In the genomic region with DNA sequence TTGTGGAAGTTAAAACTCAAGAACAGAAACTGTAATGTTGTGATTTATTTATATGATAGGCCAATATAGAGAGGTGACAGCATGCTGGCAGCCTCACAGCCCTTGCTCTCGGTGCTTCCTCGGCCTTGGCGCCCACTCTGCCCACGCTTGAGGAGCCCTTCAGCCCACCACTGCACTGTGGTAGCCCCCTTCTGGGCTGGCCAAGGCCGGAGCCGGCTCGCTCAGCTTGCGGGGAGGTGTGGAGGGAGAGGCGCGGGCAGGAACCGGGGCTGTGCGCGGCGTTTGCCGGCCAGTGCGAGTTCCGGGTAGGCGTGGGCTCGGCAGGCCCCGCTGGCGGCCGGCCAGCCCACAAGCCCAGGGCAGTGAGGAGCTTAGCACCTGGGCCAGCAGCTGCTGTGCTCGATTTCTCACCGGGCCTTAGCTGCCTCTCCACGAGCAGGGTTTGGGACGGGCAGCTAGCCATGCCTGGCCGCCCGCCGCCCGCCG, we compare ENCODE assay signal across 9 cellular contexts.
DNase-seq lines count a peak whose midpoint lies in the region; ATAC-seq and TF ChIP-seq lines count a peak whose summit lies in the region.
"Had no signal": no experiment of that assay in that cellular context is flagged by ENCODE, and none has a peak within 500 bp of the region (broad histone marks: within the 10 kb centered on the region; RNA-seq: fewer than 3 reads in every experiment).

No MANE protein-coding gene starts in this region.

- H3K27ac ChIP-seq in psoas muscle, result peak overlapping the region; percentile 3
- H3K27ac ChIP-seq: epithelial cell of prostate had no signal

- H3K4me1 ChIP-seq in psoas muscle, result no peaks in the 10 kb centered on the region

- no peaks in the 10 kb centered on the region for H3K36me3 ChIP-seq in psoas muscle (ENCODE audit: insufficient read depth in 1 of 2, low read depth in 1 of 2)

- H3K27ac Mint-ChIP-seq in activated naive CD4-positive, alpha-beta T cell treated with anti-CD3 and anti-CD28 coated beads, Interleukin-2, amount 10 ng/mL, durations not matched to agents 7 days and 5 days, result no peak overlapping the region

- peaks cover 6% of the 10 kb centered on the region for H3K9me3 Mint-ChIP-seq in activated naive CD4-positive, alpha-beta T cell treated with anti-CD3 and anti-CD28 coated beads, Interleukin-2, amount 10 ng/mL, durations not matched to agents 7 days and 5 days

- peaks cover 1% of the 10 kb centered on the region for H3K36me3 Mint-ChIP-seq in activated naive CD4-positive, alpha-beta T cell treated with anti-CD3 and anti-CD28 coated beads, Interleukin-2, amount 10 ng/mL, durations not matched to agents 7 days and 5 days

- peaks cover 9% of the 10 kb centered on the region for H3K4me1 Mint-ChIP-seq in activated naive CD4-positive, alpha-beta T cell treated with anti-CD3 and anti-CD28 coated beads, Interleukin-2, amount 10 ng/mL, durations not matched to agents 7 days and 5 days

- no peak for TF ChIP-seq EP300 in Ishikawa (IDR thresholded peaks at IDR 0.05; ENCODE audit: borderline replicate concordance)

- TF ChIP-seq CTCF in WI38 (IDR thresholded peaks at IDR 0.05; ENCODE audit: low read depth, low read length) (no peak), psoas muscle (IDR thresholded peaks at IDR 0.05) (no peak)

- H3K9me3 ChIP-seq in psoas muscle, result no peaks in the 10 kb centered on the region

- no peak for TF ChIP-seq RAD21 in Ishikawa (IDR thresholded peaks at IDR 0.05; ENCODE audit: low read depth)

- H3K4me3 ChIP-seq in WI38 (ENCODE audit: low read depth, low read length) (peak overlapping the region; percentile 38), psoas muscle (peak overlapping the region; percentile 59)

- intact Hi-C loops in psoas muscle (cut with DNase I), result loop anchor here in 1 of 2 donors (5.0 to 10.0 kb wide), 2 partner anchors 62 to 170 kb away; no protein-coding TSS in a partner anchor

- peaks cover 60% of the 10 kb centered on the region for H3K27me3 Mint-ChIP-seq in activated naive CD4-positive, alpha-beta T cell treated with anti-CD3 and anti-CD28 coated beads, Interleukin-2, amount 10 ng/mL, durations not matched to agents 7 days and 5 days

- peaks cover 0 to 3% (median 0%) of the 10 kb centered on the region in 3 donors for H3K27me3 ChIP-seq in psoas muscle (ENCODE audit: insufficient read depth in 3 of 3, low read length in 2 of 3)

- CTCF ChIA-PET in activated naive CD4-positive, alpha-beta T cell treated with anti-CD3 and anti-CD28 coated beads, Interleukin-2, amount 10 ng/mL, durations not matched to agents 7 days and 5 days (lab: Charles Lee), result no interaction called here

- DNase-seq in activated naive CD4-positive, alpha-beta T cell treated with anti-CD3 and anti-CD28 coated beads, Interleukin-2, amount 10 ng/mL, durations not matched to agents 7 days and 5 days, result no peak
- no peak for DNase-seq in activated naive CD4-positive, alpha-beta T cell (lab: John Stamatoyannopoulos, UW)
- DNase-seq in glomerular visceral epithelial cell (ENCODE audit: extremely low spot score) (peak; percentile 76), psoas muscle (peak; percentile 47 to 78), OCI-M2 (lab: John Stamatoyannopoulos, UW; ENCODE audit: unreplicated experiment) (no peak)

- peak; percentile 89 to 94 (median 92) for ATAC-seq in psoas muscle
- no peak for ATAC-seq in GM18861 (IDR thresholded peaks at IDR 0.05; ENCODE audit: unreplicated experiment)

- H3K4me3 Mint-ChIP-seq in activated naive CD4-positive, alpha-beta T cell treated with anti-CD3 and anti-CD28 coated beads, Interleukin-2, amount 10 ng/mL, durations not matched to agents 7 days and 5 days, result peak overlapping the region; percentile 29

- 1 to 2% (median 1%) methylated on average over 22 to 31 of the region's 31 CpGs for WGBS in psoas muscle, 3 donors

TF ChIP-seq in Ishikawa, 13 proteins besides CTCF, POLR2A, EP300 and RAD21:
- TF ChIP-seq, protein P1, sequence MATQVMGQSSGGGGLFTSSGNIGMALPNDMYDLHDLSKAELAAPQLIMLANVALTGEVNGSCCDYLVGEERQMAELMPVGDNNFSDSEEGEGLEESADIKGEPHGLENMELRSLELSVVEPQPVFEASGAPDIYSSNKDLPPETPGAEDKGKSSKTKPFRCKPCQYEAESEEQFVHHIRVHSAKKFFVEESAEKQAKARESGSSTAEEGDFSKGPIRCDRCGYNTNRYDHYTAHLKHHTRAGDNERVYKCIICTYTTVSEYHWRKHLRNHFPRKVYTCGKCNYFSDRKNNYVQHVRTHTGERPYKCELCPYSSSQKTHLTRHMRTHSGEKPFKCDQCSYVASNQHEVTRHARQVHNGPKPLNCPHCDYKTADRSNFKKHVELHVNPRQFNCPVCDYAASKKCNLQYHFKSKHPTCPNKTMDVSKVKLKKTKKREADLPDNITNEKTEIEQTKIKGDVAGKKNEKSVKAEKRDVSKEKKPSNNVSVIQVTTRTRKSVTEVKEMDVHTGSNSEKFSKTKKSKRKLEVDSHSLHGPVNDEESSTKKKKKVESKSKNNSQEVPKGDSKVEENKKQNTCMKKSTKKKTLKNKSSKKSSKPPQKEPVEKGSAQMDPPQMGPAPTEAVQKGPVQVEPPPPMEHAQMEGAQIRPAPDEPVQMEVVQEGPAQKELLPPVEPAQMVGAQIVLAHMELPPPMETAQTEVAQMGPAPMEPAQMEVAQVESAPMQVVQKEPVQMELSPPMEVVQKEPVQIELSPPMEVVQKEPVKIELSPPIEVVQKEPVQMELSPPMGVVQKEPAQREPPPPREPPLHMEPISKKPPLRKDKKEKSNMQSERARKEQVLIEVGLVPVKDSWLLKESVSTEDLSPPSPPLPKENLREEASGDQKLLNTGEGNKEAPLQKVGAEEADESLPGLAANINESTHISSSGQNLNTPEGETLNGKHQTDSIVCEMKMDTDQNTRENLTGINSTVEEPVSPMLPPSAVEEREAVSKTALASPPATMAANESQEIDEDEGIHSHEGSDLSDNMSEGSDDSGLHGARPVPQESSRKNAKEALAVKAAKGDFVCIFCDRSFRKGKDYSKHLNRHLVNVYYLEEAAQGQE (IDR thresholded peaks at IDR 0.05; ENCODE audit: low read depth), result no peak
- TF ChIP-seq NFIC (IDR thresholded peaks at IDR 0.05), result peak; percentile 72; the same call in 1 of the 2 replicates
- TF ChIP-seq, protein P2, sequence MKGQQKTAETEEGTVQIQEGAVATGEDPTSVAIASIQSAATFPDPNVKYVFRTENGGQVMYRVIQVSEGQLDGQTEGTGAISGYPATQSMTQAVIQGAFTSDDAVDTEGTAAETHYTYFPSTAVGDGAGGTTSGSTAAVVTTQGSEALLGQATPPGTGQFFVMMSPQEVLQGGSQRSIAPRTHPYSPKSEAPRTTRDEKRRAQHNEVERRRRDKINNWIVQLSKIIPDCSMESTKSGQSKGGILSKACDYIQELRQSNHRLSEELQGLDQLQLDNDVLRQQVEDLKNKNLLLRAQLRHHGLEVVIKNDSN (IDR thresholded peaks at IDR 0.05), result no peak
- no peak for TF ChIP-seq YY1 (IDR thresholded peaks at IDR 0.05; ENCODE audit: low read depth)
- no peak for TF ChIP-seq FOXM1 (IDR thresholded peaks at IDR 0.05; ENCODE audit: borderline replicate concordance, low read depth)

Comparison
In these comparisons a context has a peak if more than half of its experiments do, and no peak if none do; other contexts are left out.
1. DNase-seq: peak in glomerular visceral epithelial cell (single experiment) and psoas muscle (2 of 2); none in activated naive CD4-positive, alpha-beta T cell treated with anti-CD3 and anti-CD28 coated beads, Interleukin-2, amount 10 ng/mL, durations not matched to agents 7 days and 5 days (single experiment), activated naive CD4-positive, alpha-beta T cell (0 of 4) and OCI-M2 (single experiment).